ENCODE assay signal across 17 cellular contexts in genomic region chr1:151416231-151416630, GRCh38. TPM values are rescaled to one million over a fixed set of nuclear protein-coding genes. Genes with fewer than 3 reads are reported as not detected.
DNase-seq lines count a peak whose midpoint lies in the region; ATAC-seq and TF ChIP-seq lines count a peak whose summit lies in the region.
"Had no signal": no experiment of that assay in that cellular context is flagged by ENCODE, and none has a peak within 500 bp of the region (broad histone marks: within the 10 kb centered on the region; RNA-seq: fewer than 3 reads in every experiment).

No MANE protein-coding gene starts in this region.

- H3K4me3 Mint-ChIP-seq in HFFc6 (no peak overlapping the region), glutamatergic neuron (ENCODE audit: unreplicated experiment) (no peak overlapping the region)

- peaks cover 22% of the 10 kb centered on the region for H3K36me3 ChIP-seq in brain microvascular endothelial cell (replicated peaks)
- no peaks in the 10 kb centered on the region for H3K36me3 ChIP-seq in kidney epithelial cell (ENCODE audit: control insufficient read depth, insufficient read depth, low read length)

- ATAC-seq in GM18867 (IDR thresholded peaks at IDR 0.05; ENCODE audit: unreplicated experiment), result no peak
- ATAC-seq in HG03196 (IDR thresholded peaks at IDR 0.05; ENCODE audit: unreplicated experiment), result no peak
- ATAC-seq: body of pancreas, GM12878, SK-N-SH treated with all-trans-retinoic acid at 6 μM for 48 hours had no signal

- H3K27ac Mint-ChIP-seq in HFFc6 (peak overlapping the region; percentile 38; the same call in 1 of the 2 replicates), glutamatergic neuron (ENCODE audit: unreplicated experiment) (no peak overlapping the region)

- no peaks in the 10 kb centered on the region for H3K27me3 Mint-ChIP-seq in HFFc6 (ENCODE audit: insufficient read depth)
- no peaks in the 10 kb centered on the region for H3K27me3 Mint-ChIP-seq in glutamatergic neuron (ENCODE audit: unreplicated experiment)

- H3K36me3 Mint-ChIP-seq in HFFc6 (ENCODE audit: low read depth), result peaks cover 22% of the 10 kb centered on the region
- no peaks in the 10 kb centered on the region for H3K36me3 Mint-ChIP-seq in glutamatergic neuron (ENCODE audit: unreplicated experiment)

- no peak overlapping the region for H3K27ac ChIP-seq in brain microvascular endothelial cell
- H3K27ac ChIP-seq: body of pancreas, VCaP had no signal

- H3K4me3 ChIP-seq in brain microvascular endothelial cell (ENCODE audit: low read depth, low read length) (no peak overlapping the region), kidney epithelial cell (ENCODE audit: low read depth, low read length) (no peak overlapping the region)
- H3K4me3 ChIP-seq: body of pancreas, GM12878 had no signal

- H3K4me1 Mint-ChIP-seq in HFFc6 (ENCODE audit: low read depth) (peaks cover 6% of the 10 kb centered on the region), glutamatergic neuron (ENCODE audit: low read depth, unreplicated experiment) (no peaks in the 10 kb centered on the region)

- H3K9me3 Mint-ChIP-seq in HFFc6 (no peaks in the 10 kb centered on the region), glutamatergic neuron (ENCODE audit: unreplicated experiment) (peaks cover 1% of the 10 kb centered on the region)

- in situ Hi-C loops in brain microvascular endothelial cell (cut with HindIII; ENCODE audit: low pct_ligation_motif_present, low sequenced_read_pairs), result no loop called here

- DNase-seq in AG08395 (ENCODE audit: low spot score), result peak; percentile 27
- DNase-seq in HFFc6, result peak; percentile 74
- peak; percentile 47 for DNase-seq in brain microvascular endothelial cell
- peak; percentile 10 for DNase-seq in kidney epithelial cell (ENCODE audit: low read depth)
- DNase-seq in glutamatergic neuron, result no peak
- DNase-seq in T-helper 9 cell, result no peak
- DNase-seq: activated effector memory CD4-positive, alpha-beta T cell treated with anti-CD3 and anti-CD28 coated beads, Interleukin-2, amount 50 U/mL, for 16 hours; BE2C; body of pancreas; DMS79 treated with DMSO at 0.1 percent for 48 hours; islet precursor cell; NCI-H2171 had no signal

- TF ChIP-seq CTCF in HFFc6 (IDR thresholded peaks at IDR 0.05) (no peak), brain microvascular endothelial cell (IDR thresholded peaks at IDR 0.05; ENCODE audit: low read depth, low read length, missing control alignments) (no peak), kidney epithelial cell (IDR thresholded peaks at IDR 0.05; ENCODE audit: insufficient read depth, low read length, poor library complexity, severe bottlenecking) (no peak), glutamatergic neuron (IDR thresholded peaks at IDR 0.05; ENCODE audit: partially characterized antibody, unreplicated experiment) (no peak)

- H3K27me3 ChIP-seq in brain microvascular endothelial cell (replicated peaks), result no peaks in the 10 kb centered on the region
- H3K27me3 ChIP-seq in kidney epithelial cell (ENCODE audit: control insufficient read depth, insufficient read depth, low read length), result no peaks in the 10 kb centered on the region
- H3K27me3 ChIP-seq: BE2C, body of pancreas had no signal

RNA-seq across cellular contexts. Expression of gene PSMB4, which starts 16.9 kb away (rescaled TPM):
- total RNA-seq in HFFc6 (2021; fragmentation: NEBNext Ultra II Directional; extraction: Animal tissue kit (Norgen Biotek cat#: 25700)), result 100 to 1,000 TPM; 342 to 409 (median 371) TPM
- total RNA-seq in kidney epithelial cell (301 and 332 TPM in 2 replicates), glutamatergic neuron (ENCODE audit: unreplicated experiment) (234 TPM)

RNA-seq across cellular contexts. Expression of gene POGZ, which starts 43.1 kb away (rescaled TPM):
- total RNA-seq in HFFc6 (2021; fragmentation: NEBNext Ultra II Directional; extraction: Animal tissue kit (Norgen Biotek cat#: 25700)), result 10 to 100 TPM; 34.9 to 40.3 (median 37.9) TPM
- 30.3 and 36.4 TPM in 2 replicates for total RNA-seq in kidney epithelial cell
- total RNA-seq in glutamatergic neuron (ENCODE audit: unreplicated experiment), result 146 TPM

RNA-seq across cellular contexts. Expression of gene SELENBP1, which starts 43.7 kb away (rescaled TPM):
- total RNA-seq in HFFc6 (2021; fragmentation: NEBNext Ultra II Directional; extraction: Animal tissue kit (Norgen Biotek cat#: 25700)), result 10 to 100 TPM; 11.2 to 15.6 (median 14.6) TPM
- total RNA-seq in kidney epithelial cell, result 2.3 and 5.8 TPM in 2 replicates
- total RNA-seq in glutamatergic neuron (ENCODE audit: unreplicated experiment), result 2.9 TPM

Comparison
In these comparisons a context has a peak if more than half of its experiments do, and no peak if none do; other contexts are left out.
1. DNase-seq: peak in AG08395 (single experiment), HFFc6 (single experiment), brain microvascular endothelial cell (single experiment) and kidney epithelial cell (single experiment); none in glutamatergic neuron (single experiment) and T-helper 9 cell (single experiment).